ENCODE assay signal across 9 cellular contexts in the genomic region with DNA sequence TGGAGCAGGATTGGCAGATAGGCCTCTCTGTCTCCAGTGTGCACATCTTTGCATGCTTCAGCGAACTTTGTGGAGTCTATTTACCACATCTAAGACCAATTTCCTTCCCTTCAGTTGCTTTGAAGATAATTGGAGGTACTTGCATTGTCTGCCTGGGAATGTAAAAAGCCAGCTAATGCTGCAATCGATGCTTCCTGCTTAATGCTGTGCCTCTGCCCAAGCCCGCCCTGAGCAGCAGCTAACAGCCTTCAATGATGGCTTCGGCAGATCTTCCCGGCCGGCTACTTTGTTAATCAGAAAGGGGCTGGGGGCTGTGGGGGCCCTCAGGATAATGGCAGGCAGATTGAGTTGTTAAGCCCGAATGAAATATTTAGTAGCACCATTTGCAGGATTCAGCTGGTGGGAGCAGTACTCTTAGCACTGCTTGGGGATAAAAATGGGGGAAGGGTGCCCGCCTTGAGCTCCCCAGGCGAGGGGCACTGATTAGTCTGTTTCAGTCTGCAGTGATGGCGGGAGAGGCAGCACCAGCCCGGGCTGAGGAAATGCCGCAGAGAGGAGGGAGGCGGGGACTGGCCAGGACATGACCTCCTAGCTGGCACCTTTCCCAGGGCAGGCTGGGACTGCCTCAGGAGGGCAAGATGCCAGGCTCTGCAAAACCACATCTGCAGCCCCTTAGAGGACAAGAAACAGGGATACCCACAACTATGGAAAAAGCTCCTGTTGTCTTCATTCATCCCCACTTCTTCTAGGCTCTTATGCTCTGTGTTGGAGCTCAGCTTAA.
DNase-seq lines count a peak whose midpoint lies in the region; TF ChIP-seq lines count a peak whose summit lies in the region.
"Had no signal": no experiment of that assay in that cellular context is flagged by ENCODE, and none has a peak within 500 bp of the region (broad histone marks: within the 10 kb centered on the region; RNA-seq: fewer than 3 reads in every experiment).

No MANE protein-coding gene starts in this region.

- no peak for TF ChIP-seq POLR2A in erythroblast (IDR thresholded peaks at IDR 0.05; ENCODE audit: low read length)

- peak; percentile 26 for DNase-seq in Caki2 (ENCODE audit: low read depth)
- peak; percentile 91 for DNase-seq in NCI-H2196 (lab: John Stamatoyannopoulos, UW; ENCODE audit: unreplicated experiment)
- DNase-seq in coronary artery (ENCODE audit: low spot score) = no peak
- peak; percentile 84 for DNase-seq in mucosa of gallbladder (ENCODE audit: low spot score)
- no peak for DNase-seq in T1000 (lab: John Stamatoyannopoulos, UW)
- DNase-seq in activated T-cell treated with anti-CD3 and anti-CD28 coated beads for 4 hours = no peak
- no peak for DNase-seq in erythroblast (lab: John Stamatoyannopoulos, UW)
- no peak for DNase-seq in 8988T
- DNase-seq: stimulated activated CD4-positive, alpha-beta T cell treated with anti-CD3 and anti-CD28 coated beads, Interleukin-4, amount 100 ng/mL, for 1 hour had no signal

- no peak overlapping the region for H3K27ac ChIP-seq in coronary artery

- no peak for TF ChIP-seq CTCF in coronary artery (IDR thresholded peaks at IDR 0.05)

- peak overlapping the region; percentile 52 for H3K4me3 ChIP-seq in coronary artery

- in situ Hi-C loops in Caki2 (cut with HindIII; ENCODE audit: low pct_unique_long_range_greater_than_20kb, low sequenced_read_pairs) = no loop called here

Comparison
In these comparisons a context has a peak if more than half of its experiments do, and no peak if none do; other contexts are left out.
1. DNase-seq: peak in Caki2 (single experiment), NCI-H2196 (single experiment) and mucosa of gallbladder (single experiment); none in coronary artery (single experiment), T1000 (single experiment), activated T-cell treated with anti-CD3 and anti-CD28 coated beads for 4 hours (single experiment), erythroblast (0 of 2) and 8988T (single experiment).